Comparison of ENCODE assay signal across 10 cellular contexts in the genomic region with DNA sequence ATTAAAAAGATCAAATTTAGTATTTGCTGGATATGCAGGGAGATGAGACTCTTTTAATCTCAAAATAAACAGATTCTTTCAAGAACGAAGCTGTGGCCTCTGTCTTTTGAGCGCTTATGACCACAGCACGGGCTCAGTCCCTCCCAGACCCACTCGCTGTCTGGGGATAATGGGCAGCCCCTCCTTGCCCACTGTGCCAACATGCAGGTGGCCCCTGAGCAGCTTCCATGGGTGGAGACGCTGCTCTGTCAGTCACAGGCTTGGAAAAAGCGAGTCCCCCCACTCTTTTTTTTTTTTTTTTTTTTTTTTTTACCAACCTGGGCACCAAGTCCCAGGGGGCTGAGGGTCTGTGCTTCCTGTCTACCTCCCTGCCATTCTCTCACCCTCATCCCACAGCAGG.
DNase-seq lines count a peak whose midpoint lies in the region; TF ChIP-seq lines count a peak whose summit lies in the region.
"Had no signal": no experiment of that assay in that cellular context is flagged by ENCODE, and none has a peak within 500 bp of the region (broad histone marks: within the 10 kb centered on the region; RNA-seq: fewer than 3 reads in every experiment).

No MANE protein-coding gene starts in this region.

- H3K4me3 ChIP-seq in SK-N-MC (no peak overlapping the region), esophagus squamous epithelium (no peak overlapping the region)

- peaks cover 0 to 5% (median 3%) of the 10 kb centered on the region in 3 donors for H3K27me3 Mint-ChIP-seq in CD14-positive monocyte (ENCODE audit: low read depth in 3 of 3)

- no peak for TF ChIP-seq POLR2A in esophagus squamous epithelium (IDR thresholded peaks at IDR 0.05)

- H3K4me3 Mint-ChIP-seq in CD14-positive monocyte, result no peak overlapping the region

- WGBS in esophagus squamous epithelium, 2 donors, result 76 to 78% methylated on average over 6 of the region's 6 CpGs

- no peak for TF ChIP-seq CTCF in CD14-positive monocyte (IDR thresholded peaks at IDR 0.05)
- TF ChIP-seq CTCF in esophagus squamous epithelium (IDR thresholded peaks at IDR 0.05), result no peak

- H3K4me1 Mint-ChIP-seq in CD14-positive monocyte, result peaks cover 10% of the 10 kb centered on the region

- H3K36me3 ChIP-seq in SK-N-MC (ENCODE audit: insufficient read depth, low read length) (no peaks in the 10 kb centered on the region), esophagus squamous epithelium (peaks cover 0 to 31% (median 0%) of the 10 kb centered on the region in 3 donors)

- H3K9me3 Mint-ChIP-seq in CD14-positive monocyte, result no peaks in the 10 kb centered on the region
- H3K9me3 Mint-ChIP-seq: CD4-positive, CD25-positive, alpha-beta regulatory T cell had no signal

- H3K27ac ChIP-seq in SK-N-MC (peak overlapping the region; percentile 74), esophagus squamous epithelium (peak overlapping the region; percentile 31 to 78 (median 68))

- H3K9me3 ChIP-seq in SK-N-MC (ENCODE audit: low read depth, low read length) (no peaks in the 10 kb centered on the region), esophagus squamous epithelium (no peaks in the 10 kb centered on the region)

- no peaks in the 10 kb centered on the region for H3K27me3 ChIP-seq in esophagus squamous epithelium

- peaks cover 5 to 37% (median 24%) of the 10 kb centered on the region in 3 donors for H3K4me1 ChIP-seq in esophagus squamous epithelium

- peak overlapping the region; percentile 48 for H3K9ac ChIP-seq in SK-N-MC (ENCODE audit: insufficient read length)

- peaks cover 70 to 87% of the 10 kb centered on the region in 2 donors for H3K36me3 Mint-ChIP-seq in CD14-positive monocyte
- H3K36me3 Mint-ChIP-seq: CD4-positive, CD25-positive, alpha-beta regulatory T cell had no signal

- DNase-seq in CD14-positive monocyte (ENCODE audit: low spot score) (no peak), SK-N-MC (ENCODE audit: low read depth, low spot score) (no peak), esophagus squamous epithelium (lab: John Stamatoyannopoulos, UW) (no peak), posterior vena cava (ENCODE audit: low spot score) (peak; percentile 29), dedifferentiated amniotic fluid mesenchymal stem cell (ENCODE audit: extremely low spot score) (no peak)
- no peak for DNase-seq in activated CD4-positive, CD25-positive, alpha-beta regulatory T cell (lab: John Stamatoyannopoulos, UW)
- DNase-seq in activated CD8-positive, alpha-beta memory T cell treated with anti-CD3 and anti-CD28 coated beads for 24 hours, result no peak
- DNase-seq in effector CD8-positive, alpha-beta T cell (lab: John Stamatoyannopoulos, UW), result no peak
- DNase-seq: CD4-positive, CD25-positive, alpha-beta regulatory T cell; NCI-H1048 had no signal

- peak overlapping the region; percentile 8 to 90 (median 79) for H3K27ac Mint-ChIP-seq in CD14-positive monocyte

- intact Hi-C loops in CD14-positive monocyte (cut with micrococcal nuclease) (no loop called here), esophagus squamous epithelium (cut with DNase I) (no loop called here), posterior vena cava (cut with DNase I) (no loop called here)
